1 cellular context compared by ENCODE assay signal in genomic region chr11:119025099-119025473, GRCh38.
TF ChIP-seq lines count a peak whose summit lies in the region.

No MANE protein-coding gene starts in this region.

TF ChIP-seq in GM23338, 12 proteins besides CTCF, POLR2A, EP300 and RAD21:
- TF ChIP-seq REST (IDR thresholded peaks at IDR 0.05; ENCODE audit: unreplicated experiment): no peak
